In the genomic region with DNA sequence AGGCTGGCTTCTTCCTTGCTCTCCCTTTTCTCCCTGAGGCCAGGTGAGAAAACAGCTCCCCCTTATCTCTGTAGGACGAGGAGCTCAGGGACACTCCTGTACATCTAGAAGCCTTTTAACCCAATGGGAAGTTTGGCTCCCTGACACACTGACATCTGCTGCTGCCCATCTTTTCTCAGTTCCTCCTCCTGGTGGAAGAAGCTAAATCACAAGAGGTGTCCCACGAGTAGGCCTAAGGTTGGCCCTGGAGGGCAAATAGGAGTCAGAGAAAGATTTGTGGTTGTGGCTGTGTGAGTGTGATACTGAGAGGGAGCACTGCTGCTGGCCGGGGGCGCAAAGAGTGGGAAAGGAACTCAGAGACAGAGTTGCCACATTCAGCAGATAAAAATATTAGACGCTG, we compare ENCODE assay signal across 13 cellular contexts. TPM values are rescaled to one million over a fixed set of nuclear protein-coding genes. Genes with fewer than 3 reads are reported as not detected.
DNase-seq lines count a peak whose midpoint lies in the region; ATAC-seq, FAIRE-seq and TF ChIP-seq lines count a peak whose summit lies in the region.
"Had no signal": no experiment of that assay in that cellular context is flagged by ENCODE, and none has a peak within 500 bp of the region (broad histone marks: within the 10 kb centered on the region; RNA-seq: fewer than 3 reads in every experiment).

No MANE protein-coding gene starts in this region.

- H3K9me3 ChIP-seq in hepatocyte (ENCODE audit: low read depth), result no peaks in the 10 kb centered on the region
- no peaks in the 10 kb centered on the region for H3K9me3 ChIP-seq in testis

- H3K36me3 ChIP-seq in hepatocyte (replicated peaks; ENCODE audit: insufficient read depth, low read depth) (no peaks in the 10 kb centered on the region), testis (ENCODE audit: low read depth, missing control alignments) (no peaks in the 10 kb centered on the region)
- H3K36me3 ChIP-seq: cardiac muscle cell had no signal

- H4K20me1 ChIP-seq in hepatocyte (ENCODE audit: insufficient read depth, poor library complexity, severe bottlenecking), result no peaks in the 10 kb centered on the region

- H3K4me1 ChIP-seq in hepatocyte (ENCODE audit: insufficient read depth), result peaks cover 7% of the 10 kb centered on the region
- H3K4me1 ChIP-seq in testis, result no peaks in the 10 kb centered on the region

- H3K4me2 ChIP-seq in hepatocyte, result no peak overlapping the region

- no peaks in the 10 kb centered on the region for H3K79me2 ChIP-seq in hepatocyte

- H3K27ac ChIP-seq in hepatocyte (no peak overlapping the region), testis (no peak overlapping the region)
- H3K27ac ChIP-seq: cardiac muscle cell had no signal

- no peak overlapping the region for H2AFZ ChIP-seq in hepatocyte

- no peak for TF ChIP-seq POLR2A in GM12891 (IDR thresholded peaks at IDR 0.05; ENCODE audit: low read depth, low read length)
- TF ChIP-seq POLR2A in testis (IDR thresholded peaks at IDR 0.05), result no peak

- peak; percentile 90 for ATAC-seq in GM19463 (IDR thresholded peaks at IDR 0.05; ENCODE audit: unreplicated experiment)
- peak; percentile 61 for ATAC-seq in HG03060 (IDR thresholded peaks at IDR 0.05; ENCODE audit: low read depth, unreplicated experiment)

- FAIRE-seq in GM12891 (lab: Jason Lieb, UNC), result peak; percentile 87

- H3K9me2 ChIP-seq in hepatocyte (replicated peaks; ENCODE audit: insufficient read depth), result no peaks in the 10 kb centered on the region

- no peak for DNase-seq in GM12891 (ENCODE audit: insufficient read length, low spot score)
- DNase-seq in SKM-1 (lab: John Stamatoyannopoulos, UW; ENCODE audit: unreplicated experiment), result peak; percentile 15
- DNase-seq in activated naive CD4-positive, alpha-beta T cell (lab: John Stamatoyannopoulos, UW), result no peak
- no peak for DNase-seq in hepatocyte (ENCODE audit: low spot score)
- DNase-seq in superior temporal gyrus (ENCODE audit: extremely low spot score), result no peak
- DNase-seq in testis, result no peak
- DNase-seq: activated CD8-positive, alpha-beta memory T cell treated with anti-CD3 and anti-CD28 coated beads, Interleukin-2, amount 50 U/mL, for 48 hours; HCEC 1CT; NCI-H1092; SHP77 had no signal

- intact Hi-C loops in testis (cut with DNase I; ENCODE audit: low total_unique reads), result no loop called here

- H3K4me3 ChIP-seq in hepatocyte (no peak overlapping the region), testis (no peak overlapping the region)
- H3K4me3 ChIP-seq: cardiac muscle cell had no signal

- H3K27me3 ChIP-seq in hepatocyte (no peaks in the 10 kb centered on the region), testis (no peaks in the 10 kb centered on the region)
- H3K27me3 ChIP-seq: cardiac muscle cell had no signal

- 77% methylated on average over 5 of the region's 5 CpGs for WGBS in hepatocyte (ENCODE audit: low lambda C conversion rate, missing lambda C conversion rate)
- 76 to 77% methylated on average over 4 to 5 of the region's 5 CpGs for WGBS in testis, 2 donors

- TF ChIP-seq CTCF in hepatocyte (IDR thresholded peaks at IDR 0.05; ENCODE audit: poor library complexity) (no peak), testis (IDR thresholded peaks at IDR 0.05) (no peak)

TF ChIP-seq in GM12891, 5 proteins besides CTCF, POLR2A, EP300 and RAD21:
- TF ChIP-seq SPI1 (IDR thresholded peaks at IDR 0.05; ENCODE audit: low read depth, low read length) (peak; percentile 88), PAX5 (IDR thresholded peaks at IDR 0.05; ENCODE audit: insufficient read depth, low read length, severe bottlenecking) (no peak)

RNA-seq across cellular contexts. Expression of gene ARHGAP31, which starts 49.5 kb away (rescaled TPM):
- 7.7 TPM for polyA plus RNA-seq in GM12891 (2012; ENCODE audit: low read depth, missing spikeins)
- 6.4 and 7.3 TPM in 2 replicates for total RNA-seq in hepatocyte
- 2.9 and 3.2 TPM in 2 replicates for polyA plus RNA-seq in hepatocyte
- total RNA-seq in testis, result 1 to 10 TPM; 5.2 to 5.6 TPM
- polyA plus RNA-seq in testis (ENCODE audit: insufficient read depth, low read depth, low replicate concordance), result 6.2 TPM
